29 cellular contexts compared by ENCODE assay signal in genomic region chr1:74436078-74436477, GRCh38.
"Had no signal": no experiment of that assay in that cellular context is flagged by ENCODE, and none has a peak within 500 bp of the region (broad histone marks: within the 10 kb centered on the region; RNA-seq: fewer than 3 reads in every experiment).

No MANE protein-coding gene starts in this region.

- H3K4me1 ChIP-seq: lower lobe of right lung, prostate gland, right atrium auricular region, thyroid gland, vagina had no signal

- H3K36me3 ChIP-seq: esophagus muscularis mucosa, lower lobe of right lung, prostate gland, right atrium auricular region, thyroid gland, vagina had no signal

- H3K27ac ChIP-seq: esophagus muscularis mucosa, heart right ventricle, lower lobe of right lung, prostate gland, right atrium auricular region, thyroid gland, vagina had no signal

- H3K4me3 ChIP-seq: esophagus muscularis mucosa, heart right ventricle, lower lobe of right lung, prostate gland, right atrium auricular region, smooth muscle cell, thyroid gland, vagina had no signal

- H3K27me3 ChIP-seq: esophagus muscularis mucosa, heart right ventricle, right atrium auricular region, thyroid gland, vagina had no signal

- H3K9me3 ChIP-seq: esophagus muscularis mucosa, heart right ventricle, lower lobe of right lung, prostate gland, right atrium auricular region, thyroid gland, vagina had no signal

- ATAC-seq: heart right ventricle; left colon; left ventricle myocardium superior; lower lobe of right lung; naive thymus-derived CD8-positive, alpha-beta T cell; sciatic nerve; stimulated activated naive CD8-positive, alpha-beta T cell treated with anti-CD3 and anti-CD28 coated beads, Interleukin-15, amount 100 ng/mL, for 72 hours had no signal

- DNase-seq: dermis blood vessel endothelial cell; effector memory CD4-positive, alpha-beta T cell; foreskin melanocyte; glutamatergic neuron; heart right ventricle; hippocampal formation; immature natural killer cell; islet precursor cell; kidney glomerular epithelial cell; left colon; left ventricle myocardium superior; lower lobe of right lung; naive thymus-derived CD8-positive, alpha-beta T cell; nephron progenitor cell; nucleus accumbens; stimulated activated CD4-positive, alpha-beta T cell treated with anti-CD3 and anti-CD28 coated beads, Interleukin-12 subunit alpha, Interleukin-12 subunit beta, amount 100 ng/mL, for 4 hours; stimulated activated CD4-positive, alpha-beta T cell treated with anti-CD3 and anti-CD28 coated beads, Interleukin-1b, Interleukin-23, amount 100 ng/mL, for 48 hours; stimulated activated CD4-positive, alpha-beta T cell treated with anti-CD3 and anti-CD28 coated beads, Interleukin-4, amount 100 ng/mL, for 1 hour; stimulated activated CD8-positive, alpha-beta memory T cell treated with anti-CD3 and anti-CD28 coated beads, Interleukin-4, amount 100 ng/mL, for 48 hours; stimulated activated naive CD4-positive, alpha-beta T cell; stimulated activated naive CD8-positive, alpha-beta T cell treated with anti-CD3 and anti-CD28 coated beads, Interleukin-15, amount 100 ng/mL, for 72 hours; thyroid gland; trophoblast cell had no signal
